In genomic region chrX:18410038-18410437, GRCh38 we compare ENCODE assay signal across 10 cellular contexts. TPM values are rescaled to one million over a fixed set of nuclear protein-coding genes. Genes with fewer than 3 reads are reported as not detected.
DNase-seq lines count a peak whose midpoint lies in the region; ATAC-seq and TF ChIP-seq lines count a peak whose summit lies in the region.
"Had no signal": no experiment of that assay in that cellular context is flagged by ENCODE, and none has a peak within 500 bp of the region (broad histone marks: within the 10 kb centered on the region; RNA-seq: fewer than 3 reads in every experiment).

No MANE protein-coding gene starts in this region.

- CTCF ChIA-PET in activated CD4-positive, alpha-beta T cell treated with anti-CD3 and anti-CD28 coated beads for 36 hours (lab: Charles Lee), result no interaction called here

- no peaks in the 10 kb centered on the region for H3K9me3 ChIP-seq in OCI-LY3 (ENCODE audit: insufficient read depth, low read length)

- DNase-seq in NCI-H2227 (lab: John Stamatoyannopoulos, UW; ENCODE audit: unreplicated experiment), result peak; percentile 39
- DNase-seq in NCI-H2227 treated with DMSO at 0.1 percent for 48 hours (lab: John Stamatoyannopoulos, UW), result no peak
- peak; percentile 35 for DNase-seq in fibroblast of gingiva (ENCODE audit: low read depth)
- no peak for DNase-seq in retinal pigment epithelial cell (ENCODE audit: low read depth)
- no peak for DNase-seq in activated CD4-positive, alpha-beta T cell treated with anti-CD3 and anti-CD28 coated beads for 36 hours
- DNase-seq: CD8-positive, alpha-beta T cell had no signal

- H3K4me3 Mint-ChIP-seq in activated CD4-positive, alpha-beta T cell treated with anti-CD3 and anti-CD28 coated beads for 36 hours, result no peak overlapping the region
- H3K4me3 Mint-ChIP-seq: activated naive CD8-positive, alpha-beta T cell; CD8-positive, alpha-beta T cell had no signal

- H3K27me3 ChIP-seq in OCI-LY3 (ENCODE audit: low read depth, low read length), result no peaks in the 10 kb centered on the region

- no peak overlapping the region for H3K4me2 ChIP-seq in OCI-LY3 (ENCODE audit: low read length)

- H3K27ac Mint-ChIP-seq in activated CD4-positive, alpha-beta T cell treated with anti-CD3 and anti-CD28 coated beads for 36 hours, result no peak overlapping the region
- H3K27ac Mint-ChIP-seq: activated naive CD8-positive, alpha-beta T cell; CD8-positive, alpha-beta T cell had no signal

- H3K4me1 ChIP-seq in OCI-LY3 (ENCODE audit: low read length), result no peaks in the 10 kb centered on the region

- no peaks in the 10 kb centered on the region for H3K36me3 Mint-ChIP-seq in activated CD4-positive, alpha-beta T cell treated with anti-CD3 and anti-CD28 coated beads for 36 hours (ENCODE audit: low read depth)
- H3K36me3 Mint-ChIP-seq: activated naive CD8-positive, alpha-beta T cell; CD8-positive, alpha-beta T cell had no signal

- intact Hi-C loops in activated CD4-positive, alpha-beta T cell treated with anti-CD3 and anti-CD28 coated beads for 36 hours (cut with DNase I, micrococcal nuclease), result no loop called here

- no peaks in the 10 kb centered on the region for H3K79me2 ChIP-seq in OCI-LY3 (ENCODE audit: low read length)

- no peak overlapping the region for H3K27ac ChIP-seq in OCI-LY3 (ENCODE audit: low read length)

- POLR2A ChIA-PET in activated CD4-positive, alpha-beta T cell treated with anti-CD3 and anti-CD28 coated beads for 36 hours (lab: Charles Lee), result no interaction called here

- H3K9me3 Mint-ChIP-seq in activated CD4-positive, alpha-beta T cell treated with anti-CD3 and anti-CD28 coated beads for 36 hours (ENCODE audit: low read depth), result no peaks in the 10 kb centered on the region
- H3K9me3 Mint-ChIP-seq: CD8-positive, alpha-beta T cell had no signal

- no peaks in the 10 kb centered on the region for H4K20me1 ChIP-seq in OCI-LY3 (ENCODE audit: insufficient read depth, low read length)

- no peaks in the 10 kb centered on the region for H3K36me3 ChIP-seq in OCI-LY3 (replicated peaks; ENCODE audit: low read depth, low read length)

- no peak overlapping the region for H2AFZ ChIP-seq in OCI-LY3 (ENCODE audit: low read depth, low read length)

- TF ChIP-seq CTCF in OCI-LY3 (IDR thresholded peaks at IDR 0.05; ENCODE audit: low read depth, low read length) (peak; percentile 37), retinal pigment epithelial cell (conservative IDR thresholded peaks at IDR 0.05; ENCODE audit: low read depth, low read length) (peak; percentile 40)

- ATAC-seq in GM19324 (IDR thresholded peaks at IDR 0.05; ENCODE audit: low FRiP score, unreplicated experiment) (no peak), GM21723 (IDR thresholded peaks at IDR 0.05; ENCODE audit: unreplicated experiment) (no peak)
- ATAC-seq in activated CD4-positive, alpha-beta T cell treated with anti-CD3 and anti-CD28 coated beads for 36 hours, result no peak
- ATAC-seq: CD8-positive, alpha-beta T cell had no signal

- H3K9ac ChIP-seq in OCI-LY3 (ENCODE audit: low read length), result no peak overlapping the region

- H3K27me3 Mint-ChIP-seq in activated CD4-positive, alpha-beta T cell treated with anti-CD3 and anti-CD28 coated beads for 36 hours, result no peaks in the 10 kb centered on the region
- H3K27me3 Mint-ChIP-seq: activated naive CD8-positive, alpha-beta T cell had no signal

- no peaks in the 10 kb centered on the region for H3K4me1 Mint-ChIP-seq in activated CD4-positive, alpha-beta T cell treated with anti-CD3 and anti-CD28 coated beads for 36 hours

- H3K4me3 ChIP-seq in OCI-LY3 (ENCODE audit: low read length), result no peak overlapping the region
- no peak overlapping the region for H3K4me3 ChIP-seq in retinal pigment epithelial cell (ENCODE audit: low read length)

RNA-seq across cellular contexts. Expression of gene CDKL5, which starts 15.4 kb away (rescaled TPM):
- total RNA-seq in activated CD4-positive, alpha-beta T cell treated with anti-CD3 and anti-CD28 coated beads for 36 hours, result 1 to 10 TPM; 1.2 to 1.5 TPM

RNA-seq across cellular contexts. Expression of gene SCML2, which starts 55.5 kb away (rescaled TPM):
- total RNA-seq in activated CD4-positive, alpha-beta T cell treated with anti-CD3 and anti-CD28 coated beads for 36 hours, result 1 to 10 TPM; 2.9 to 3.1 TPM

Comparison
In these comparisons a context has a peak if more than half of its experiments do, and no peak if none do; other contexts are left out.
1. DNase-seq: peak in NCI-H2227 (single experiment) and fibroblast of gingiva (single experiment); none in NCI-H2227 treated with DMSO at 0.1 percent for 48 hours (single experiment), retinal pigment epithelial cell (single experiment) and activated CD4-positive, alpha-beta T cell treated with anti-CD3 and anti-CD28 coated beads for 36 hours (single experiment).